Comparison of ENCODE assay signal across 8 cellular contexts in genomic region chr19:44914436-44915206, GRCh38. TPM values are rescaled to one million over a fixed set of nuclear protein-coding genes. Genes with fewer than 3 reads are reported as not detected.
DNase-seq lines count a peak whose midpoint lies in the region; ATAC-seq and TF ChIP-seq lines count a peak whose summit lies in the region.
"Not testable (repeated sequence)": the region's sequence is repeated elsewhere in the genome, so short reads cannot be mapped to it uniquely, and the experiment has no call there.

Gene APOC1 (plus strand): TSS chr19:44914608. CDS start chr19:44914892, 284 bp downstream.

- CTCF ChIA-PET in PC-9 (lab: Charles Lee): interaction anchor here (0.6 to 0.7 kb wide), 2 partner anchors 8 to 317 kb away, joined by 4 to 14 read pairs; no protein-coding TSS in a partner anchor

- peaks cover 31% of the 10 kb centered on the region for H3K27me3 Mint-ChIP-seq in activated T-cell treated with anti-CD3 and anti-CD28 coated beads, Interleukin-2, amount 50 U/mL, for 4 hours (ENCODE audit: low read depth)

- peak; percentile 81 for ATAC-seq in GM21737 (IDR thresholded peaks at IDR 0.05; ENCODE audit: unreplicated experiment)
- ATAC-seq in activated T-cell treated with anti-CD3 and anti-CD28 coated beads, Interleukin-2, amount 50 U/mL, for 4 hours: peak; percentile 97

- H3K36me3 ChIP-seq in KMS-11 (ENCODE audit: insufficient read depth); PC-9 (ENCODE audit: low read depth); esophagus squamous epithelium; muscle layer of colon (ENCODE audit: insufficient read depth, low read length): not testable (repeated sequence)

- H3F3A ChIP-seq in PC-9 (ENCODE audit: insufficient read depth, low read depth): peaks cover 13% of the 10 kb centered on the region; the same call in 1 of the 2 replicates

- intact Hi-C loops in PC-9 (cut with micrococcal nuclease; ENCODE audit: unreplicated experiment); esophagus squamous epithelium (cut with DNase I): not testable (repeated sequence)

- peak within 1 kb of the TSS; percentile 88 for H3K4me3 Mint-ChIP-seq in activated T-cell treated with anti-CD3 and anti-CD28 coated beads, Interleukin-2, amount 50 U/mL, for 4 hours

- H3K9me3 Mint-ChIP-seq in activated T-cell treated with anti-CD3 and anti-CD28 coated beads, Interleukin-2, amount 50 U/mL, for 4 hours: not testable (repeated sequence)

- not testable (repeated sequence) for TF ChIP-seq POLR2A in esophagus squamous epithelium (IDR thresholded peaks at IDR 0.05)

- not testable (repeated sequence) for H4K20me1 ChIP-seq in KMS-11 (ENCODE audit: insufficient read depth); PC-9 (ENCODE audit: insufficient read depth)

- not testable (repeated sequence) for H3K9me3 ChIP-seq in PC-9 (ENCODE audit: insufficient read depth, low read depth); esophagus squamous epithelium; muscle layer of colon (ENCODE audit: low read length)

- not testable (repeated sequence) for H3K4me1 Mint-ChIP-seq in activated T-cell treated with anti-CD3 and anti-CD28 coated beads, Interleukin-2, amount 50 U/mL, for 4 hours (ENCODE audit: low read depth)

- peak within 1 kb of the TSS; percentile 67; the same call in 1 of the 2 replicates for H3K9ac ChIP-seq in KMS-11
- peak within 1 kb of the TSS; percentile 44 for H3K9ac ChIP-seq in muscle layer of colon (ENCODE audit: low read length)

- DNase-seq in DMS 273 (lab: John Stamatoyannopoulos, UW; ENCODE audit: unreplicated experiment) (peak; percentile 95), PC-9 (peak; percentile 75 to 82)
- DNase-seq in activated T-cell treated with anti-CD3 and anti-CD28 coated beads, Interleukin-2, amount 50 U/mL, for 4 hours: peak; percentile 71
- DNase-seq in esophagus squamous epithelium (lab: John Stamatoyannopoulos, UW): not testable (repeated sequence)
- DNase-seq in stimulated activated CD8-positive, alpha-beta memory T cell treated with anti-CD3 and anti-CD28 coated beads, Interleukin-4, amount 100 ng/mL, for 24 hours (ENCODE audit: low read depth): peak; percentile 60

- H2AFZ ChIP-seq in KMS-11 (ENCODE audit: low read depth) (peak within 1 kb of the TSS; percentile 64), PC-9 (peak within 1 kb of the TSS; percentile 95)

- not testable (repeated sequence) for H3K36me3 Mint-ChIP-seq in activated T-cell treated with anti-CD3 and anti-CD28 coated beads, Interleukin-2, amount 50 U/mL, for 4 hours (ENCODE audit: insufficient read depth)

- 11 to 14% methylated on average over 25 to 26 of the region's 28 CpGs for whole genome bisulfite sequencing in esophagus squamous epithelium, 2 donors

- H3K4me2 ChIP-seq in KMS-11 (peak within 1 kb of the TSS; percentile 92), PC-9 (peak within 1 kb of the TSS; percentile 85)

- H3K4me1 ChIP-seq in KMS-11 (ENCODE audit: low read depth, poor library complexity, severe bottlenecking): peaks cover 17% of the 10 kb centered on the region
- peaks cover 19% of the 10 kb centered on the region for H3K4me1 ChIP-seq in PC-9 (replicated peaks; ENCODE audit: insufficient read depth)
- H3K4me1 ChIP-seq in esophagus squamous epithelium: peaks cover 5 to 41% (median 14%) of the 10 kb centered on the region in 3 donors
- H3K4me1 ChIP-seq in muscle layer of colon (ENCODE audit: insufficient read depth, low read length): not testable (repeated sequence)

- H3K9me2 ChIP-seq in PC-9 (ENCODE audit: insufficient read depth): not testable (repeated sequence)

- H3K27ac ChIP-seq in KMS-11: peak within 1 kb of the TSS; percentile 46
- H3K27ac ChIP-seq in PC-9: 0 out of 2 replicates have a peak within 1 kb of the TSS, but pooled peaks have one; percentile 21
- peak within 1 kb of the TSS; percentile 16 to 65 (median 50) for H3K27ac ChIP-seq in esophagus squamous epithelium
- H3K27ac ChIP-seq in muscle layer of colon (ENCODE audit: low read depth, low read length): not testable (repeated sequence)

- not testable (repeated sequence) for H3K79me2 ChIP-seq in KMS-11 (ENCODE audit: insufficient read depth, low read depth); PC-9 (ENCODE audit: low read depth)

- H3K4me3 ChIP-seq in KMS-11 (IDR thresholded peaks at IDR 0.05; ENCODE audit: insufficient read depth, low read depth, low read length): not testable (repeated sequence)
- peak within 1 kb of the TSS; percentile 58 for H3K4me3 ChIP-seq in PC-9
- H3K4me3 ChIP-seq in esophagus squamous epithelium: peak within 1 kb of the TSS; percentile 32 to 64 (median 48)
- H3K4me3 ChIP-seq in muscle layer of colon (ENCODE audit: low read depth in 1 of 2, low read length in 2 of 2): peak within 1 kb of the TSS; percentile 28 to 66

- BruUV-seq in PC-9 (replicated peaks; lab: Mats Ljungman, UMichigan): TSS peak; percentile 84

- POLR2A ChIA-PET in PC-9 (lab: Charles Lee; ENCODE audit: unreplicated experiment): interaction anchor here (0.7 kb wide), 1 partner anchor 261 kb away, joined by 3 read pairs; no protein-coding TSS in a partner anchor

- not testable (repeated sequence) for H3K27me3 ChIP-seq in KMS-11 (ENCODE audit: insufficient read depth, low read depth); PC-9 (ENCODE audit: insufficient read depth, low read depth); esophagus squamous epithelium; muscle layer of colon (ENCODE audit: control insufficient read depth in 1 of 2, insufficient read depth in 2 of 2, low read length in 2 of 2)

- not testable (repeated sequence) for TF ChIP-seq CTCF in KMS-11 (conservative IDR thresholded peaks at IDR 0.05; ENCODE audit: low read depth, low read length); PC-9 (conservative IDR thresholded peaks at IDR 0.05); esophagus squamous epithelium (IDR thresholded peaks at IDR 0.05)

RNA-seq across cellular contexts. Expression of gene APOC1, which starts in this region (rescaled TPM):
- total RNA-seq in PC-9 (2021): 27.4 and 31.1 TPM in 2 replicates
- 1 to 10 TPM; 1.3 to 4.8 (median 4.2) TPM for total RNA-seq in activated T-cell treated with anti-CD3 and anti-CD28 coated beads, Interleukin-2, amount 50 U/mL, for 4 hours
- total RNA-seq in esophagus squamous epithelium: 1 to 10 TPM; 1.4 to 7.5 (median 4.1) TPM
